9 cellular contexts compared by ENCODE assay signal in the genomic region with DNA sequence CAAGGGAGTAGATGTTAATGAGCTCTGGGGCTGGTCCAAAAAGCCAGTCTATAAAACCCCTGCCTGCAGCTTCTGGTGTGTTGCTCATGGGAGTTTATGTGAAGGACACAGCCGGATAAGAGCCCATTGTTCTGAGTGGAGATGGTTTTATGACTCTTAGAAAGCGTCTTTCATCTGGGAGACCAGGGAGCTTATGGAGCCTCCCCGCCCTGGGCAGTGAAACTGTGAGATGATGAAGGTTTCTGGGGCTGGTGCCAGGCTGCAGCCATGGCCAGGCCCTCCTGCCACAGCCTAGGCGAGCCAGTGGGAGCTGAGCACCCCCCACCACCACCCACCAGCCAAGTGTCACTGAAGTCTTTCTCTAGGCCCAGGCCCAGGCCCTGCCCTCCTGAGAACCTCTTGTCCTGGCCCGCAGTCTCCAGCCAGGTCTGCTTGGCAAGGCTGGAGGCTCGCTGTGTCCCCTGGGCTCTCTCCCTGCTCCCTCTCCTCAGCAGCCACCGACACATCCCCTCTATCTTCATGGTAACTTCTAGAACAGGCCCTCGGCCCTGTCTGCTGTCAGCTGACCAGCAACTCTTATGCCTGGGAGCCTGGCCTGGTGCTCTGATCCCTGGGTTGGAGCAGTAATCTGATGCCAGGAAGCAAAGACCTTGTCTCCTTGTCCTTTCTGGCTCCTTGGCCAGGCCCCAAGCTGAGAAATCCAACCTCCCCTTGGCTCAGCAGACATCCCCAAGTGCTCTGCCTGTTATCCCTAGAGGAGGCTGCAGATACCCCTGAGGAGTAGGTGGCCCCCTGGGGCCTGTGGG. TPM values are rescaled to one million over a fixed set of nuclear protein-coding genes. Genes with fewer than 3 reads are reported as not detected.
A peak's percentile ranks its signal among the peaks of the same experiment; 100 is the strongest.
DNase-seq lines count a peak whose midpoint lies in the region; ATAC-seq, FAIRE-seq and TF ChIP-seq lines count a peak whose summit lies in the region.
"Had no signal": no experiment of that assay in that cellular context is flagged by ENCODE, and none has a peak within 500 bp of the region (broad histone marks: within the 10 kb centered on the region; RNA-seq: fewer than 3 reads in every experiment).

No MANE protein-coding gene starts in this region.

- POLR2A ChIA-PET in HCT116 (lab: Charles Lee), result no interaction called here

- H3K9me3 Mint-ChIP-seq in brain, result peaks cover 0 to 4% (median 0%) of the 10 kb centered on the region in 5 experiments

- H3K4me3 Mint-ChIP-seq in brain, result peak overlapping the region in 1 of 5 experiments; percentile 20

- no peak for TF ChIP-seq POLR2A in HCT116 (IDR thresholded peaks at IDR 0.05; ENCODE audit: borderline replicate concordance, extremely low read depth, insufficient read depth, insufficient read length)

- H3K9me2 ChIP-seq in HCT116 (ENCODE audit: insufficient read depth), result no peaks in the 10 kb centered on the region

- peak overlapping the region; percentile 44 to 97 (median 95) for H3K27ac Mint-ChIP-seq in brain

- H3K36me3 ChIP-seq in HCT116 (ENCODE audit: control insufficient read depth in 1 of 2, insufficient read depth in 2 of 2, low read length in 2 of 2) (no peaks in the 10 kb centered on the region), kidney (ENCODE audit: control insufficient read depth in 1 of 2, insufficient read depth in 2 of 2, low read length in 2 of 2) (no peaks in the 10 kb centered on the region), small intestine (ENCODE audit: control insufficient read depth in 2 of 2, insufficient read depth in 2 of 2, low read length in 2 of 2) (no peaks in the 10 kb centered on the region)

- H3K4me1 ChIP-seq in HCT116 (ENCODE audit: control insufficient read depth in 1 of 2, insufficient read depth in 2 of 2, low read length in 2 of 2), result peaks cover 48 to 77% of the 10 kb centered on the region in 2 experiments
- peaks cover 8 to 9% of the 10 kb centered on the region in 2 donors for H3K4me1 ChIP-seq in kidney (ENCODE audit: control insufficient read depth in 1 of 2, insufficient read depth in 1 of 2, low read depth in 1 of 2, low read length in 2 of 2)
- no peaks in the 10 kb centered on the region for H3K4me1 ChIP-seq in small intestine (ENCODE audit: control insufficient read depth in 2 of 2, insufficient read depth in 1 of 2, low read depth in 1 of 2, low read length in 1 of 2)

- CTCF ChIA-PET in HCT116 (lab: Charles Lee), result interaction anchor here (0.8 to 1.0 kb wide), 2 partner anchors 43 to 75 kb away, joined by 3 read pairs; no protein-coding TSS in a partner anchor

- DNase-seq in HCT116 (ENCODE audit: low read depth, low spot score) (peak; percentile 69), kidney (peak; percentile 77), small intestine (peak; percentile 61), SIG-M5 treated with dmso at 0.1 percent for 504 hours (lab: John Stamatoyannopoulos, UW; ENCODE audit: unreplicated experiment) (no peak), NCI-H748 (lab: John Stamatoyannopoulos, UW; ENCODE audit: unreplicated experiment) (no peak), ecto neural progenitor cell (ENCODE audit: low spot score) (no peak), Kasumi-1 (lab: John Stamatoyannopoulos, UW) (no peak)
- DNase-seq: activated CD8-positive, alpha-beta memory T cell treated with anti-CD3 and anti-CD28 coated beads, Interleukin-2, amount 50 U/mL, for 48 hours had no signal

- H3K4me3 ChIP-seq in HCT116 (replicated peaks in 1 of 2; ENCODE audit: low read depth in 1 of 2, low read length in 2 of 2), result no peak overlapping the region
- no peak overlapping the region for H3K4me3 ChIP-seq in kidney (ENCODE audit: low read length in 2 of 2)
- H3K4me3 ChIP-seq in small intestine (ENCODE audit: low read depth in 1 of 2, low read length in 2 of 2), result no peak overlapping the region

- H3K9ac ChIP-seq in HCT116 (ENCODE audit: low read length), result peak overlapping the region; percentile 52
- H3K9ac ChIP-seq in kidney (ENCODE audit: low read length in 2 of 2), result peak overlapping the region in 1 of 2 donors; percentile 29

- no peaks in the 10 kb centered on the region for H3K36me3 Mint-ChIP-seq in brain

- peaks cover 40% of the 10 kb centered on the region for H3K4me1 Mint-ChIP-seq in brain

- intact Hi-C loops in HCT116 (cut with micrococcal nuclease) (no loop called here), kidney (cut with DNase I) (no loop called here)

- ATAC-seq in HCT116, result peak; percentile 57

- TF ChIP-seq RAD21 in HCT116 (IDR thresholded peaks at IDR 0.05; ENCODE audit: low read depth), result no peak

- TF ChIP-seq CTCF in HCT116 (IDR thresholded peaks at IDR 0.05 in 2 of 3, conservative IDR thresholded peaks at IDR 0.05 in 1 of 3; ENCODE audit: borderline replicate concordance in 1 of 3, insufficient read depth in 1 of 3, low read depth in 2 of 3, low read length in 2 of 3) (no peak), brain (conservative IDR thresholded peaks at IDR 0.05) (no peak), kidney (IDR thresholded peaks at IDR 0.05; ENCODE audit: borderline replicate concordance, extremely low read depth, insufficient read depth) (no peak)

- H3K9me3 ChIP-seq in HCT116 (ENCODE audit: control insufficient read depth in 1 of 2, insufficient read depth in 1 of 2, low read depth in 1 of 2, low read length in 2 of 2) (no peaks in the 10 kb centered on the region), kidney (ENCODE audit: control insufficient read depth in 1 of 2, low read length in 2 of 2) (no peaks in the 10 kb centered on the region), small intestine (ENCODE audit: control insufficient read depth, low read depth) (no peaks in the 10 kb centered on the region)

- 21 to 44% (median 32%) methylated on average over 7 to 8 of the region's 8 CpGs for WGBS in small intestine, 3 donors

- H3K27ac ChIP-seq in HCT116 (ENCODE audit: low read depth, low read length), result peak overlapping the region; percentile 76
- H3K27ac ChIP-seq in kidney (ENCODE audit: low read depth in 2 of 2, low read length in 2 of 2), result peak overlapping the region; percentile 73 to 88
- peak overlapping the region in 1 of 2 donors; percentile 84 for H3K27ac ChIP-seq in small intestine (ENCODE audit: low read depth in 1 of 2, low read length in 1 of 2)

- peak overlapping the region; percentile 59 for H3K4me2 ChIP-seq in HCT116 (ENCODE audit: low read length)

- H2AFZ ChIP-seq in HCT116 (ENCODE audit: low read depth, low read length, poor library complexity, severe bottlenecking), result no peak overlapping the region

- no TSS peak for BruUV-seq in HCT116 (replicated peaks; lab: Mats Ljungman, UMichigan)

- H3K27me3 Mint-ChIP-seq in brain, result no peaks in the 10 kb centered on the region

- H3K27me3 ChIP-seq in HCT116 (ENCODE audit: insufficient read depth, low read length) (no peaks in the 10 kb centered on the region), small intestine (ENCODE audit: control insufficient read depth in 2 of 2, insufficient read depth in 2 of 2, low read length in 2 of 2) (no peaks in the 10 kb centered on the region)

- no peaks in the 10 kb centered on the region for H4K20me1 ChIP-seq in HCT116 (ENCODE audit: insufficient read depth)

- no peaks in the 10 kb centered on the region for H3K79me2 ChIP-seq in HCT116 (ENCODE audit: insufficient read depth, low read length)

- FAIRE-seq in kidney (lab: Jason Lieb, UNC), result no peak
- FAIRE-seq in small intestine (lab: Jason Lieb, UNC), result no peak

- RAD21 ChIA-PET in HCT116 (lab: Charles Lee; ENCODE audit: low non-redundant PET in 1 of 2, low total read pairs in 2 of 2, uncharacterized antibody in 2 of 2, unreplicated experiment in 2 of 2), result interaction anchor here in 1 of 2 experiments (0.8 to 1.0 kb wide), 2 partner anchors 37 to 42 kb away, joined by 3 read pairs; no protein-coding TSS in a partner anchor

TF ChIP-seq in HCT116, 20 proteins besides CTCF, POLR2A, EP300 and RAD21:
- TF ChIP-seq REST (IDR thresholded peaks at IDR 0.05; ENCODE audit: low read depth) (no peak), ZFX (IDR thresholded peaks at IDR 0.05) (peak; percentile 53; the same call in 1 of the 2 replicates), POLR2AphosphoS5 (IDR thresholded peaks at IDR 0.05; ENCODE audit: low read depth, low read length) (peak; percentile 13; the same call in 1 of the 2 replicates), ELF1 (IDR thresholded peaks at IDR 0.05; ENCODE audit: borderline replicate concordance, low read depth) (no peak)
TF ChIP-seq in HCT116: peak in this region for 2.

RNA-seq across cellular contexts. Expression of gene ARHGEF10L, which starts 7.6 kb away (rescaled TPM):
- total RNA-seq in HCT116 (2021; ENCODE audit: unreplicated experiment), result 14.7 TPM
- 16.1 and 20.4 TPM in 2 replicates for polyA plus RNA-seq in HCT116 (2012)
- 16.2 TPM for polyA plus RNA-seq in brain (ENCODE audit: insufficient read depth, low read depth, low replicate concordance)
- total RNA-seq in kidney, result 91.9 TPM
- 40.8 TPM for polyA plus RNA-seq in kidney (ENCODE audit: insufficient read depth, low read depth, low replicate concordance)
- 10 to 100 TPM in 1 of 3 donors, 1 to 10 TPM in 2; 5.6 to 62.1 (median 7.8) TPM for polyA plus RNA-seq in small intestine

Comparison
In these comparisons a context has a peak if more than half of its experiments do, and no peak if none do; other contexts are left out.
1. DNase-seq: peak in HCT116 (single experiment), kidney (single experiment) and small intestine (single experiment); none in SIG-M5 treated with dmso at 0.1 percent for 504 hours (single experiment), NCI-H748 (single experiment), ecto neural progenitor cell (single experiment) and Kasumi-1 (0 of 2).